Comparison of ENCODE assay signal across 8 cellular contexts in the genomic region with DNA sequence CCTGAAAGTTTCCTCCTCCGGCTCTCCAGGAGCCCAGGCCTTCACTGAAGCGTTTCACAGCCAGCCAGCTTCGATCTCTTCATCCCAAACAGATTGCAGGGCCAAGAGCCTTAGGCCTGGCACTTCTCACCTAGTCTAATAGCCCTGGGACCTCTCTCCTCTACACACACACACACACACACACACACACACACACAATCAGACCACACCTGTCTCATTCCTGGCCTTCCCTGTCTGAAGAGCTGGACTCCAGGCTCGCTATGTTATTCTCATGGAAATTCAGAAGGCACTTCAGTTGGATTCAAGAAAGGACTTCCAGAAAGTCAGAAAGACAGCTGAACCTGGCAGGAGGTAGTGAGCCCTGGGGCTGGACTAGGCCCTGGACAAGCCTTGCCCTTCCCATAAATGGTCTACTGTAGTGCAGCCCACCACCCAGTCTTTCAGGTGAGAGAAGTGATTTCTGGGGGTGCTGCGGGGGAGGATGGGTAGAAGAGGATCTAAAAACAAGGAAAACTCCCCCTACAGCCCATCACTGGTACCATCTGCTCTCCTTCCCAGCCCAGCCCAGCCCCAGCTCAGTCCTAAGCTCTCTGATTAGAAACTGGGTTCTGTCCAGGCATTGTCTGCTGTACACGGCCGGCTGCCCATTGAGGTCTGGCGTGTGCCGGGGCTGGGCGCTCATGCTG. TPM values are rescaled to one million over a fixed set of nuclear protein-coding genes. Genes with fewer than 3 reads are reported as not detected.
DNase-seq lines count a peak whose midpoint lies in the region; ATAC-seq and TF ChIP-seq lines count a peak whose summit lies in the region.

No MANE protein-coding gene starts in this region.

- no peaks in the 10 kb centered on the region for H3K9me3 Mint-ChIP-seq in memory B cell

- H3K27me3 ChIP-seq in OCI-LY1 (ENCODE audit: insufficient read depth, low read length) (no peaks in the 10 kb centered on the region), tibial nerve (no peaks in the 10 kb centered on the region)

- H4K20me1 ChIP-seq in OCI-LY1 (ENCODE audit: insufficient read depth, low read length) = no peaks in the 10 kb centered on the region

- ATAC-seq in memory B cell (ENCODE audit: low read depth) (no peak), GM21619 (IDR thresholded peaks at IDR 0.05; ENCODE audit: unreplicated experiment) (no peak), HG02884 (IDR thresholded peaks at IDR 0.05; ENCODE audit: unreplicated experiment) (no peak)

- 66 to 68% methylated on average over 10 of the region's 10 CpGs for WGBS in tibial nerve, 2 donors

- no peak overlapping the region for H3K4me3 ChIP-seq in OCI-LY1 (ENCODE audit: low read depth, low read length, poor library complexity, severe bottlenecking)
- H3K4me3 ChIP-seq in tibial nerve = no peak overlapping the region

- TF ChIP-seq CTCF in OCI-LY1 (IDR thresholded peaks at IDR 0.05; ENCODE audit: low read length) (peak; percentile 36; the same call in 1 of the 2 replicates), tibial nerve (IDR thresholded peaks at IDR 0.05) (no peak)

- no peak overlapping the region for H2AFZ ChIP-seq in OCI-LY1 (ENCODE audit: low read length)

- peaks cover 57% of the 10 kb centered on the region for H3K4me1 Mint-ChIP-seq in memory B cell

- no peak for TF ChIP-seq POLR2A in tibial nerve (IDR thresholded peaks at IDR 0.05)

- H3K9me2 ChIP-seq in OCI-LY1 (ENCODE audit: low read depth, low read length) = no peaks in the 10 kb centered on the region

- no peak for TF ChIP-seq EP300 in tibial nerve (IDR thresholded peaks at IDR 0.05)

- H3K9me3 ChIP-seq in OCI-LY1 (ENCODE audit: low read length) (no peaks in the 10 kb centered on the region), tibial nerve (no peaks in the 10 kb centered on the region)

- H3F3A ChIP-seq in OCI-LY1 (ENCODE audit: insufficient read depth, low read length) = 0 out of 2 replicates have a peak, but pooled peaks cover 6% of the 10 kb centered on the region

- peaks cover 52% of the 10 kb centered on the region for H3K4me1 ChIP-seq in OCI-LY1 (ENCODE audit: insufficient read depth, low read length, severe bottlenecking)
- peaks cover 0 to 65% (median 37%) of the 10 kb centered on the region in 4 donors for H3K4me1 ChIP-seq in tibial nerve

- H3K27ac ChIP-seq in OCI-LY1 (ENCODE audit: low read depth, low read length, poor library complexity, severe bottlenecking) (peak overlapping the region; percentile 97), tibial nerve (peak overlapping the region in 1 of 4 donors; percentile 82)

- H3K79me2 ChIP-seq in OCI-LY1 (ENCODE audit: insufficient read depth, low read length) = no peaks in the 10 kb centered on the region

- DNase-seq in activated CD8-positive, alpha-beta memory T cell treated with anti-CD3 and anti-CD28 coated beads for 24 hours = peak; percentile 74
- no peak for DNase-seq in activated CD8-positive, alpha-beta memory T cell treated with anti-CD3 and anti-CD28 coated beads, Interleukin-2, amount 50 U/mL, for 48 hours
- peak in 38 of 58 donors; percentile 24 to 77 (median 47) for DNase-seq in anterior cingulate cortex (lab: John Stamatoyannopoulos, UW)
- no peak for DNase-seq in memory B cell (ENCODE audit: low spot score in 2 of 2)
- no peak for DNase-seq in tibial nerve (ENCODE audit: low spot score in 2 of 2)

- no peaks in the 10 kb centered on the region for H3K36me3 ChIP-seq in OCI-LY1 (ENCODE audit: insufficient read depth, low read length)
- no peaks in the 10 kb centered on the region for H3K36me3 ChIP-seq in tibial nerve

- peak overlapping the region; percentile 74 for H3K4me2 ChIP-seq in OCI-LY1 (ENCODE audit: low read length)

- no peaks in the 10 kb centered on the region for H3K36me3 Mint-ChIP-seq in memory B cell

- peak overlapping the region; percentile 17; the same call in 1 of the 2 replicates for H3K9ac ChIP-seq in OCI-LY1 (ENCODE audit: low read length)

- H3K4me3 Mint-ChIP-seq in memory B cell = peak overlapping the region; percentile 80

- peak overlapping the region; percentile 95 for H3K27ac Mint-ChIP-seq in memory B cell

- H3K27me3 Mint-ChIP-seq in memory B cell = no peaks in the 10 kb centered on the region

RNA-seq across cellular contexts. Expression of gene KIF21B, which starts 2.7 kb away (rescaled TPM):
- 1 to 10 TPM in 3 of 4 donors, under 1 TPM in 1; 0.84 to 3.3 (median 2.6) TPM for total RNA-seq in tibial nerve

Comparison
In these comparisons a context has a peak if more than half of its experiments do, and no peak if none do; other contexts are left out.
1. DNase-seq: peak in activated CD8-positive, alpha-beta memory T cell treated with anti-CD3 and anti-CD28 coated beads for 24 hours (single experiment) and anterior cingulate cortex (38 of 58); none in activated CD8-positive, alpha-beta memory T cell treated with anti-CD3 and anti-CD28 coated beads, Interleukin-2, amount 50 U/mL, for 48 hours (single experiment), memory B cell (0 of 2) and tibial nerve (0 of 2).